ENCODE assay signal across 14 cellular contexts in genomic region chr1:225469051-225469450, GRCh38. TPM values are rescaled to one million over a fixed set of nuclear protein-coding genes. Genes with fewer than 3 reads are reported as not detected.
DNase-seq lines count a peak whose midpoint lies in the region; ATAC-seq, FAIRE-seq and TF ChIP-seq lines count a peak whose summit lies in the region.
"Had no signal": no experiment of that assay in that cellular context is flagged by ENCODE, and none has a peak within 500 bp of the region (broad histone marks: within the 10 kb centered on the region; RNA-seq: fewer than 3 reads in every experiment).

No MANE protein-coding gene starts in this region.

- POLR2A ChIA-PET in CD4-positive, alpha-beta memory T cell (lab: Charles Lee; ENCODE audit: partially characterized antibody), result interaction anchor here (1.6 to 4.3 kb wide), 7 partner anchors 14 to 938 kb away, joined by 3 to 209 read pairs (median 23); partner anchors contain the start of genes LBR, PARP1, PYCR2 and SDE2
- POLR2A ChIA-PET in WTC11 (lab: Charles Lee), result no interaction called here

- no peak for TF ChIP-seq POLR2A in GM12891 (IDR thresholded peaks at IDR 0.05; ENCODE audit: low read depth, low read length)

- intact Hi-C loops in CD4-positive, alpha-beta memory T cell (cut with micrococcal nuclease), result loop anchor here (5.0 kb wide), 1 partner anchor 603 kb away; no protein-coding TSS in a partner anchor

- H3K4me1 ChIP-seq in CD4-positive, alpha-beta memory T cell (ENCODE audit: insufficient read depth, low read length), result peaks cover 37% of the 10 kb centered on the region
- peaks cover 18% of the 10 kb centered on the region for H3K4me1 ChIP-seq in Loucy (ENCODE audit: insufficient read depth, low read length, poor library complexity, severe bottlenecking)
- H3K4me1 ChIP-seq: pancreas had no signal

- no peak for TF ChIP-seq CTCF in Loucy (conservative IDR thresholded peaks at IDR 0.05; ENCODE audit: low read length)
- TF ChIP-seq CTCF in coronary artery (IDR thresholded peaks at IDR 0.05), result no peak
- no peak for TF ChIP-seq CTCF in omental fat pad (IDR thresholded peaks at IDR 0.05)
- no peak for TF ChIP-seq CTCF in WTC11 (IDR thresholded peaks at IDR 0.05)

- no peaks in the 10 kb centered on the region for H3K27me3 Mint-ChIP-seq in CD4-positive, alpha-beta memory T cell
- peaks cover 2% of the 10 kb centered on the region; the same call in 1 of the 2 replicates for H3K27me3 Mint-ChIP-seq in WTC11 (ENCODE audit: low read depth)

- peak overlapping the region; percentile 90 for H3K4me2 ChIP-seq in Loucy (ENCODE audit: low read depth, low read length, poor library complexity, severe bottlenecking)

- no peaks in the 10 kb centered on the region for H3K9me3 ChIP-seq in CD4-positive, alpha-beta memory T cell (ENCODE audit: control insufficient read depth in 1 of 2, low read length in 2 of 2)
- H3K9me3 ChIP-seq in Loucy (ENCODE audit: insufficient read depth, low read depth, low read length), result no peaks in the 10 kb centered on the region
- H3K9me3 ChIP-seq: pancreas had no signal

- peak overlapping the region; percentile 84 to 98 (median 97) for H3K27ac Mint-ChIP-seq in CD4-positive, alpha-beta memory T cell
- no peak overlapping the region for H3K27ac Mint-ChIP-seq in WTC11
- H3K27ac Mint-ChIP-seq: mesothelial cell of epicardium had no signal

- H3K9me2 ChIP-seq in Loucy (replicated peaks; ENCODE audit: low read depth, low read length), result no peaks in the 10 kb centered on the region

- no peaks in the 10 kb centered on the region for H3K36me3 ChIP-seq in CD4-positive, alpha-beta memory T cell (ENCODE audit: insufficient read depth, low read length)
- H3K36me3 ChIP-seq in Loucy (ENCODE audit: insufficient read depth, low read length), result no peaks in the 10 kb centered on the region
- H3K36me3 ChIP-seq: pancreas had no signal

- H3K4me3 ChIP-seq in CD4-positive, alpha-beta memory T cell (ENCODE audit: low read length in 2 of 2), result no peak overlapping the region
- H3K4me3 ChIP-seq in Loucy (ENCODE audit: low read length, poor library complexity, severe bottlenecking) (no peak overlapping the region), coronary artery (no peak overlapping the region)
- H3K4me3 ChIP-seq: pancreas had no signal

- no peak overlapping the region for H2AFZ ChIP-seq in Loucy (ENCODE audit: low read length)

- peaks cover 27 to 59% (median 41%) of the 10 kb centered on the region in 4 donors for H3K4me1 Mint-ChIP-seq in CD4-positive, alpha-beta memory T cell
- peaks cover 33% of the 10 kb centered on the region for H3K4me1 Mint-ChIP-seq in WTC11

- peaks cover 0 to 3% of the 10 kb centered on the region in 2 donors for H3K36me3 Mint-ChIP-seq in CD4-positive, alpha-beta memory T cell
- no peaks in the 10 kb centered on the region for H3K36me3 Mint-ChIP-seq in WTC11
- H3K36me3 Mint-ChIP-seq: mesothelial cell of epicardium had no signal

- CTCF ChIA-PET in CD4-positive, alpha-beta memory T cell (lab: Charles Lee; ENCODE audit: partially characterized antibody), result interaction anchor here (1.0 to 3.2 kb wide), 9 partner anchors 8 to 518 kb away, joined by 3 to 16 read pairs (median 11); partner anchors contain the start of genes LBR and SRP9
- CTCF ChIA-PET in WTC11 (lab: Charles Lee), result no interaction called here

- peak overlapping the region; percentile 84 for H3K27ac ChIP-seq in CD4-positive, alpha-beta memory T cell (ENCODE audit: low read depth, low read length)
- no peak overlapping the region for H3K27ac ChIP-seq in coronary artery
- H3K27ac ChIP-seq: pancreas, RWPE1 had no signal

- H3K9me3 Mint-ChIP-seq in CD4-positive, alpha-beta memory T cell, result peaks cover 0 to 1% (median 0%) of the 10 kb centered on the region in 8 donors
- no peaks in the 10 kb centered on the region for H3K9me3 Mint-ChIP-seq in WTC11
- H3K9me3 Mint-ChIP-seq: mesothelial cell of epicardium had no signal

- H3K27me3 ChIP-seq in CD4-positive, alpha-beta memory T cell (ENCODE audit: insufficient read depth, low read length), result no peaks in the 10 kb centered on the region
- H3K27me3 ChIP-seq in Loucy (ENCODE audit: insufficient read depth, low read length, poor library complexity, severe bottlenecking), result no peaks in the 10 kb centered on the region
- H3K27me3 ChIP-seq: pancreas had no signal

- H3F3A ChIP-seq in Loucy (ENCODE audit: low read depth), result no peaks in the 10 kb centered on the region

- ATAC-seq in omental fat pad (ENCODE audit: low FRiP score) (no peak), WTC11 (no peak; the same call in 1 of the 2 replicates), GM18519 (IDR thresholded peaks at IDR 0.05; ENCODE audit: low FRiP score, unreplicated experiment) (no peak)
- ATAC-seq: HepG2, pancreas had no signal

- peak overlapping the region; percentile 73 to 94 (median 92) for H3K4me3 Mint-ChIP-seq in CD4-positive, alpha-beta memory T cell
- no peak overlapping the region for H3K4me3 Mint-ChIP-seq in WTC11
- H3K4me3 Mint-ChIP-seq: mesothelial cell of epicardium had no signal

- DNase-seq in CD4-positive, alpha-beta memory T cell, result no peak
- DNase-seq in coronary artery (ENCODE audit: low spot score) (peak; percentile 35), omental fat pad (ENCODE audit: low spot score) (peak; percentile 2), WTC11 (ENCODE audit: low spot score) (no peak), GM12891 (ENCODE audit: insufficient read length, low spot score) (no peak)
- DNase-seq: cerebellar nuclear complex, NCI-H2081 had no signal

- H3K9ac ChIP-seq in Loucy (ENCODE audit: low read depth, low read length, poor library complexity, severe bottlenecking), result peak overlapping the region; percentile 88

- FAIRE-seq in GM12891 (lab: Jason Lieb, UNC), result no peak
- FAIRE-seq: HepG2, islet of Langerhans, pancreas had no signal

- peaks cover 8% of the 10 kb centered on the region; the same call in 1 of the 2 replicates for H3K79me2 ChIP-seq in Loucy (ENCODE audit: insufficient read depth, low read length)

- no peaks in the 10 kb centered on the region for H4K20me1 ChIP-seq in Loucy (ENCODE audit: insufficient read depth, low read length, poor library complexity, severe bottlenecking)

TF ChIP-seq in WTC11, 78 proteins besides CTCF, POLR2A, EP300 and RAD21:
- no peak for TF ChIP-seq ESRRA (CRISPR knock-in tag; IDR thresholded peaks at IDR 0.05; ENCODE audit: borderline replicate concordance)

TF ChIP-seq in GM12891, 5 proteins besides CTCF, POLR2A, EP300 and RAD21:
- TF ChIP-seq TAF1 (IDR thresholded peaks at IDR 0.05; ENCODE audit: low read depth, low read length) (no peak), PAX5 (IDR thresholded peaks at IDR 0.05; ENCODE audit: insufficient read depth, low read length, severe bottlenecking) (no peak), SPI1 (IDR thresholded peaks at IDR 0.05; ENCODE audit: low read depth, low read length) (no peak), POLR2AphosphoS5 (IDR thresholded peaks at IDR 0.05; ENCODE audit: low read depth, low read length) (no peak)
TF ChIP-seq in GM12891: peak in this region for 0.

RNA-seq across cellular contexts. Expression of gene LBR, which starts 41.2 kb away (rescaled TPM):
- 100 to 1,000 TPM; 138 to 150 TPM for total RNA-seq in CD4-positive, alpha-beta memory T cell
- polyA plus RNA-seq in CD4-positive, alpha-beta memory T cell, result 100 to 1,000 TPM; 106 to 121 TPM
- 10 to 100 TPM; 24.7 to 75.0 (median 46.5) TPM for total RNA-seq in omental fat pad
- total RNA-seq in WTC11 (2021), result 63.8 to 86.0 TPM (median 66.0 TPM) in 3 replicates
- 30.3 TPM for polyA plus RNA-seq in GM12891 (2012; ENCODE audit: low read depth, missing spikeins)

Comparison
In these comparisons a context has a peak if more than half of its experiments do, and no peak if none do; other contexts are left out.
1. DNase-seq: peak in coronary artery (single experiment) and omental fat pad (single experiment); none in CD4-positive, alpha-beta memory T cell (0 of 5), WTC11 (single experiment) and GM12891 (single experiment).